8 cellular contexts compared by ENCODE assay signal in the genomic region with DNA sequence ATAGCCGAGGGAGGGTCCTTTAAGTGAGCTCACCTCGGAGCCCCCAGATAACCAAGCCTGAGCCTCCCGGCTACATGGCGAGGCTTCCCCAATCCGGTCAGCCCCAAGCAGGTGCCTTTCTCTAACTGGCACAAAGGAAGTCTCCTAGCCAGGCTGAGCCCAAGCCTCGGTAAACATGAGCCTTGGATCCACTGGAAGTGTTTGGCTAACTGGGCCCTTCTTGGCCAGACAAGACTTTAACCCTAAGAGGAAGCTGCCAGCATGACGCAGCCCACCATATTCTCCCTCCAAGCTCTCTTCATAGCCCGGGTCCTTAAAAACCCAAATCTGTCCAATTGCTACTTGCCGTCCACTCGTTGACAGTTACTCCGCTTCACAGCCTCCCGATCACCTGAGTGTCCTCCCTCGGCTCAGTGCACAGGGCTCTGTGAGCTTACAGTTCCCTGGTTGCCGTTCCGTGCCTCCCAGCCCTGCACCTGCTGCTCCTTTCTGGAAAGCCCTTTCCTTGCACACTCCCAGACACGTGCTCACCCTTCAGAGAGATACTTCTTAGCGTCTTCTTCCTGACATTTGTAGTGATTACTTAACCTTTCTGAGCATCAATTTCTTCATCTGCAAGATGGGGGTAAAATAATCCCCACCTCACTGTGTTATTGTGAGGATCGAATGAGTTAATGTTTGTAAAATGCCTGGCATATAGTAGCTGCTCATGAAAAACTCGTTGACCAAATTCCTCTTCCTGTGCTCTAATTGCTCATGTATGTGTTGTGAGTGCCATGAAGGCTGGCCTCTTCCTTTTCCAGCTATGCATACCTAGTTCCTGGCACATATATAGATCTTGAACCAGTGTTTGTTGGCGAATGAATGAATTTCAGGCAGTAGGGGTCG. TPM values are rescaled to one million over a fixed set of nuclear protein-coding genes. Genes with fewer than 3 reads are reported as not detected.
DNase-seq lines count a peak whose midpoint lies in the region; ATAC-seq and TF ChIP-seq lines count a peak whose summit lies in the region.

No MANE protein-coding gene starts in this region.

- H3K36me3 ChIP-seq in adrenal gland (replicated peaks in 1 of 2), result no peaks in the 10 kb centered on the region
- H3K36me3 ChIP-seq in lower lobe of right lung, result no peaks in the 10 kb centered on the region
- no peaks in the 10 kb centered on the region for H3K36me3 ChIP-seq in urinary bladder (ENCODE audit: insufficient read depth)

- peaks cover 1% of the 10 kb centered on the region for H3K36me3 Mint-ChIP-seq in activated naive CD4-positive, alpha-beta T cell treated with anti-CD3 and anti-CD28 coated beads, Interleukin-2, amount 10 ng/mL, durations not matched to agents 7 days and 5 days

- intact Hi-C loops in adrenal gland (cut with DNase I) (no loop called here), lower lobe of right lung (cut with DNase I) (no loop called here)

- DNase-seq in activated naive CD4-positive, alpha-beta T cell treated with anti-CD3 and anti-CD28 coated beads, Interleukin-2, amount 10 ng/mL, durations not matched to agents 7 days and 5 days, result no peak
- DNase-seq in activated naive CD4-positive, alpha-beta T cell treated with anti-CD3 and anti-CD28 coated beads, Interleukin-2, amount 50 U/mL, for 16 hours, result no peak
- no peak for DNase-seq in adrenal gland
- DNase-seq in lower lobe of right lung, result no peak
- no peak for DNase-seq in stimulated activated CD4-positive, alpha-beta T cell treated with anti-CD3 and anti-CD28 coated beads, Interleukin-4, amount 100 ng/mL, for 4 hours
- no peak for DNase-seq in NCI-H1436 (lab: John Stamatoyannopoulos, UW)
- no peak for DNase-seq in activated CD4-positive, CD25-positive, alpha-beta regulatory T cell (lab: John Stamatoyannopoulos, UW)

- no peak for TF ChIP-seq CTCF in adrenal gland (IDR thresholded peaks at IDR 0.05)
- TF ChIP-seq CTCF in lower lobe of right lung (IDR thresholded peaks at IDR 0.05), result no peak

- ATAC-seq in lower lobe of right lung, result peak in 1 of 2 donors; percentile 4

- no peaks in the 10 kb centered on the region for H3K9me3 Mint-ChIP-seq in activated naive CD4-positive, alpha-beta T cell treated with anti-CD3 and anti-CD28 coated beads, Interleukin-2, amount 10 ng/mL, durations not matched to agents 7 days and 5 days

- H3K27ac Mint-ChIP-seq in activated naive CD4-positive, alpha-beta T cell treated with anti-CD3 and anti-CD28 coated beads, Interleukin-2, amount 10 ng/mL, durations not matched to agents 7 days and 5 days, result peak overlapping the region; percentile 90

- peak overlapping the region; percentile 25 for H3K4me3 Mint-ChIP-seq in activated naive CD4-positive, alpha-beta T cell treated with anti-CD3 and anti-CD28 coated beads, Interleukin-2, amount 10 ng/mL, durations not matched to agents 7 days and 5 days

- H3K4me3 ChIP-seq in adrenal gland (peak overlapping the region in 1 of 4 donors; percentile 55), lower lobe of right lung (peak overlapping the region; percentile 59), urinary bladder (ENCODE audit: low read depth, low read length) (peak overlapping the region; percentile 45)

- H3K9me3 ChIP-seq in adrenal gland (replicated peaks in 1 of 3) (no peaks in the 10 kb centered on the region), lower lobe of right lung (no peaks in the 10 kb centered on the region)

- H3K4me1 ChIP-seq in adrenal gland (replicated peaks in 1 of 2) (peaks cover 21 to 28% of the 10 kb centered on the region in 2 donors), lower lobe of right lung (peaks cover 63% of the 10 kb centered on the region), urinary bladder (ENCODE audit: insufficient read depth) (no peaks in the 10 kb centered on the region)

- 75 to 89% (median 81%) methylated on average over 16 to 21 of the region's 21 CpGs for WGBS in adrenal gland, 4 donors
- WGBS in urinary bladder, result 63% methylated on average over 21 of the region's 21 CpGs

- H3K27ac ChIP-seq in adrenal gland, result peak overlapping the region in 4 of 5 donors; percentile 1 to 86 (median 82)
- H3K27ac ChIP-seq in lower lobe of right lung, result peak overlapping the region; percentile 92
- H3K27ac ChIP-seq in urinary bladder (ENCODE audit: low read depth), result peak overlapping the region; percentile 85

- H3K4me1 Mint-ChIP-seq in activated naive CD4-positive, alpha-beta T cell treated with anti-CD3 and anti-CD28 coated beads, Interleukin-2, amount 10 ng/mL, durations not matched to agents 7 days and 5 days, result peaks cover 63% of the 10 kb centered on the region

- CTCF ChIA-PET in activated naive CD4-positive, alpha-beta T cell treated with anti-CD3 and anti-CD28 coated beads, Interleukin-2, amount 10 ng/mL, durations not matched to agents 7 days and 5 days (lab: Charles Lee), result interaction anchor here (1.0 kb wide), 2 partner anchors 14 to 170 kb away, joined by 3 read pairs; no protein-coding TSS in a partner anchor

- no peak for TF ChIP-seq POLR2A in adrenal gland (IDR thresholded peaks at IDR 0.05)

- H3K27me3 ChIP-seq in adrenal gland (no peaks in the 10 kb centered on the region), lower lobe of right lung (ENCODE audit: low read depth) (no peaks in the 10 kb centered on the region)

- H3K27me3 Mint-ChIP-seq in activated naive CD4-positive, alpha-beta T cell treated with anti-CD3 and anti-CD28 coated beads, Interleukin-2, amount 10 ng/mL, durations not matched to agents 7 days and 5 days, result no peaks in the 10 kb centered on the region

RNA-seq across cellular contexts. Expression of a gene that starts 25.6 kb away (rescaled TPM):
- 100 to 1,000 TPM; 160 to 245 (median 190) TPM for total RNA-seq in adrenal gland
- polyA plus RNA-seq in adrenal gland, result 100 to 1,000 TPM; 213 to 241 (median 223) TPM
- 56.4 TPM for total RNA-seq in lower lobe of right lung
- 10.9 TPM for total RNA-seq in urinary bladder
- polyA plus RNA-seq in urinary bladder, result 98.5 TPM

RNA-seq across cellular contexts. Expression of a gene that starts 51.0 kb away (rescaled TPM):
- total RNA-seq in adrenal gland (10 to 100 TPM; 16.1 to 37.6 (median 28.2) TPM), lower lobe of right lung (13.2 TPM), urinary bladder (9.9 TPM)
- polyA plus RNA-seq in adrenal gland (10 to 100 TPM in 1 of 3 donors, 1 to 10 TPM in 2; 5.5 to 13.3 (median 6.4) TPM), urinary bladder (10.9 TPM)
